2 cellular contexts compared by ENCODE assay signal in the genomic region with DNA sequence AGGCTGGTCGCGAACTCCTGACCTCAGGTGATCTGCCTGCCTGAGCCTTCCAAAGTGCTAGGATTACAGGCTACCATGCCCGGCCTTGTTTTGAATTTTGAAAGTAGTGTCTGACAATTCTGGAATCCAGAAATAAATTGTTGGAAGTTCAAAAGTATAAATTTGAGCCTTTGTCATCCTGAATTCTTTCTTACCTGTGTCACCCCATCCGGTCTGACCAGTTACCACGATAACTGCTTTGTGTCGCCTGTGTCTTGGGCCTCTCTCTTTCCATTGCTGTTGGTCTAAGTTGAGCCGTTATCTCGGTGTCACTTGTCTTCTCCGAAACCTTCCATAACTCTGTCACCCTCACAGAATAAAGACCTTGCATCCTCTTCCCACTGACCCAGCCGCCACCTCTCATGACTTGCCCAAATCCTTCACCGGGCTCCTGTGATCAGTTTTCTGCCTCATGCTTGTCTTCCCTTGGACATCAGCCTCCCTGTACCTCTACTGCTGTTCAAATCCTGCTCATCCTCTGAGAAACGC.
A peak's percentile ranks its signal among the peaks of the same experiment; 100 is the strongest.
TF ChIP-seq lines count a peak whose summit lies in the region.

No MANE protein-coding gene starts in this region.

TF ChIP-seq in Ishikawa, 13 proteins besides CTCF, POLR2A, EP300 and RAD21:
- 0 out of 2 replicates have a peak, but pooled peaks have one; percentile 25 for TF ChIP-seq TEAD4 (IDR thresholded peaks at IDR 0.05)
- TF ChIP-seq, protein P1, sequence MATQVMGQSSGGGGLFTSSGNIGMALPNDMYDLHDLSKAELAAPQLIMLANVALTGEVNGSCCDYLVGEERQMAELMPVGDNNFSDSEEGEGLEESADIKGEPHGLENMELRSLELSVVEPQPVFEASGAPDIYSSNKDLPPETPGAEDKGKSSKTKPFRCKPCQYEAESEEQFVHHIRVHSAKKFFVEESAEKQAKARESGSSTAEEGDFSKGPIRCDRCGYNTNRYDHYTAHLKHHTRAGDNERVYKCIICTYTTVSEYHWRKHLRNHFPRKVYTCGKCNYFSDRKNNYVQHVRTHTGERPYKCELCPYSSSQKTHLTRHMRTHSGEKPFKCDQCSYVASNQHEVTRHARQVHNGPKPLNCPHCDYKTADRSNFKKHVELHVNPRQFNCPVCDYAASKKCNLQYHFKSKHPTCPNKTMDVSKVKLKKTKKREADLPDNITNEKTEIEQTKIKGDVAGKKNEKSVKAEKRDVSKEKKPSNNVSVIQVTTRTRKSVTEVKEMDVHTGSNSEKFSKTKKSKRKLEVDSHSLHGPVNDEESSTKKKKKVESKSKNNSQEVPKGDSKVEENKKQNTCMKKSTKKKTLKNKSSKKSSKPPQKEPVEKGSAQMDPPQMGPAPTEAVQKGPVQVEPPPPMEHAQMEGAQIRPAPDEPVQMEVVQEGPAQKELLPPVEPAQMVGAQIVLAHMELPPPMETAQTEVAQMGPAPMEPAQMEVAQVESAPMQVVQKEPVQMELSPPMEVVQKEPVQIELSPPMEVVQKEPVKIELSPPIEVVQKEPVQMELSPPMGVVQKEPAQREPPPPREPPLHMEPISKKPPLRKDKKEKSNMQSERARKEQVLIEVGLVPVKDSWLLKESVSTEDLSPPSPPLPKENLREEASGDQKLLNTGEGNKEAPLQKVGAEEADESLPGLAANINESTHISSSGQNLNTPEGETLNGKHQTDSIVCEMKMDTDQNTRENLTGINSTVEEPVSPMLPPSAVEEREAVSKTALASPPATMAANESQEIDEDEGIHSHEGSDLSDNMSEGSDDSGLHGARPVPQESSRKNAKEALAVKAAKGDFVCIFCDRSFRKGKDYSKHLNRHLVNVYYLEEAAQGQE (IDR thresholded peaks at IDR 0.05; ENCODE audit: low read depth), result no peak

TF ChIP-seq in H1, 55 proteins besides CTCF, POLR2A, EP300 and RAD21:
- TF ChIP-seq POU5F1 (IDR thresholded peaks at IDR 0.05; ENCODE audit: low read depth, low read length) (no peak), POLR2AphosphoS5 (IDR thresholded peaks at IDR 0.05; ENCODE audit: low read depth, low read length) (no peak), JUN (IDR thresholded peaks at IDR 0.05; ENCODE audit: low read depth, low read length) (no peak), SP1 (IDR thresholded peaks at IDR 0.05; ENCODE audit: low read depth, low read length) (no peak), HDAC6 (IDR thresholded peaks at IDR 0.05; ENCODE audit: low read depth, low read length) (no peak), TAF7 (optimal IDR thresholded peaks at IDR 0.05; ENCODE audit: borderline replicate concordance, low read depth, low read length) (no peak)
- TF ChIP-seq, protein P2, sequence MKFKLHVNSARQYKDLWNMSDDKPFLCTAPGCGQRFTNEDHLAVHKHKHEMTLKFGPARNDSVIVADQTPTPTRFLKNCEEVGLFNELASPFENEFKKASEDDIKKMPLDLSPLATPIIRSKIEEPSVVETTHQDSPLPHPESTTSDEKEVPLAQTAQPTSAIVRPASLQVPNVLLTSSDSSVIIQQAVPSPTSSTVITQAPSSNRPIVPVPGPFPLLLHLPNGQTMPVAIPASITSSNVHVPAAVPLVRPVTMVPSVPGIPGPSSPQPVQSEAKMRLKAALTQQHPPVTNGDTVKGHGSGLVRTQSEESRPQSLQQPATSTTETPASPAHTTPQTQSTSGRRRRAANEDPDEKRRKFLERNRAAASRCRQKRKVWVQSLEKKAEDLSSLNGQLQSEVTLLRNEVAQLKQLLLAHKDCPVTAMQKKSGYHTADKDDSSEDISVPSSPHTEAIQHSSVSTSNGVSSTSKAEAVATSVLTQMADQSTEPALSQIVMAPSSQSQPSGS (IDR thresholded peaks at IDR 0.05; ENCODE audit: low read length), result no peak
- TF ChIP-seq, protein P3, sequence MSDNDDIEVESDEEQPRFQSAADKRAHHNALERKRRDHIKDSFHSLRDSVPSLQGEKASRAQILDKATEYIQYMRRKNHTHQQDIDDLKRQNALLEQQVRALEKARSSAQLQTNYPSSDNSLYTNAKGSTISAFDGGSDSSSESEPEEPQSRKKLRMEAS (IDR thresholded peaks at IDR 0.05), result no peak
